In genomic region chr16:75794426-75794825, GRCh38 we compare ENCODE assay signal across 1 cellular context.
TF ChIP-seq lines count a peak whose summit lies in the region.

No MANE protein-coding gene starts in this region.

TF ChIP-seq in HepG2, 621 proteins besides CTCF, POLR2A, EP300 and RAD21 (continued from another document):
- TF ChIP-seq, protein P1, sequence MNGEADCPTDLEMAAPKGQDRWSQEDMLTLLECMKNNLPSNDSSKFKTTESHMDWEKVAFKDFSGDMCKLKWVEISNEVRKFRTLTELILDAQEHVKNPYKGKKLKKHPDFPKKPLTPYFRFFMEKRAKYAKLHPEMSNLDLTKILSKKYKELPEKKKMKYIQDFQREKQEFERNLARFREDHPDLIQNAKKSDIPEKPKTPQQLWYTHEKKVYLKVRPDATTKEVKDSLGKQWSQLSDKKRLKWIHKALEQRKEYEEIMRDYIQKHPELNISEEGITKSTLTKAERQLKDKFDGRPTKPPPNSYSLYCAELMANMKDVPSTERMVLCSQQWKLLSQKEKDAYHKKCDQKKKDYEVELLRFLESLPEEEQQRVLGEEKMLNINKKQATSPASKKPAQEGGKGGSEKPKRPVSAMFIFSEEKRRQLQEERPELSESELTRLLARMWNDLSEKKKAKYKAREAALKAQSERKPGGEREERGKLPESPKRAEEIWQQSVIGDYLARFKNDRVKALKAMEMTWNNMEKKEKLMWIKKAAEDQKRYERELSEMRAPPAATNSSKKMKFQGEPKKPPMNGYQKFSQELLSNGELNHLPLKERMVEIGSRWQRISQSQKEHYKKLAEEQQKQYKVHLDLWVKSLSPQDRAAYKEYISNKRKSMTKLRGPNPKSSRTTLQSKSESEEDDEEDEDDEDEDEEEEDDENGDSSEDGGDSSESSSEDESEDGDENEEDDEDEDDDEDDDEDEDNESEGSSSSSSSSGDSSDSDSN (CRISPR knock-in tag; IDR thresholded peaks at IDR 0.05): no peak
- TF ChIP-seq ZNF530 (CRISPR knock-in tag; IDR thresholded peaks at IDR 0.05; ENCODE audit: low read depth): no peak
- TF ChIP-seq AGO2 (optimal IDR thresholded peaks at IDR 0.05; ENCODE audit: low read depth, low read length): no peak
- TF ChIP-seq ZNF552 (CRISPR knock-in tag; IDR thresholded peaks at IDR 0.05; ENCODE audit: borderline replicate concordance): no peak
- TF ChIP-seq ZNF746 (CRISPR knock-in tag; IDR thresholded peaks at IDR 0.05): no peak
- TF ChIP-seq ZNF567 (CRISPR knock-in tag; IDR thresholded peaks at IDR 0.05; ENCODE audit: borderline replicate concordance): no peak
- TF ChIP-seq MAF1 (CRISPR knock-in tag; IDR thresholded peaks at IDR 0.05; ENCODE audit: borderline replicate concordance): no peak
- TF ChIP-seq ZBTB46 (CRISPR knock-in tag; IDR thresholded peaks at IDR 0.05; ENCODE audit: borderline replicate concordance): no peak
- TF ChIP-seq, protein P2, sequence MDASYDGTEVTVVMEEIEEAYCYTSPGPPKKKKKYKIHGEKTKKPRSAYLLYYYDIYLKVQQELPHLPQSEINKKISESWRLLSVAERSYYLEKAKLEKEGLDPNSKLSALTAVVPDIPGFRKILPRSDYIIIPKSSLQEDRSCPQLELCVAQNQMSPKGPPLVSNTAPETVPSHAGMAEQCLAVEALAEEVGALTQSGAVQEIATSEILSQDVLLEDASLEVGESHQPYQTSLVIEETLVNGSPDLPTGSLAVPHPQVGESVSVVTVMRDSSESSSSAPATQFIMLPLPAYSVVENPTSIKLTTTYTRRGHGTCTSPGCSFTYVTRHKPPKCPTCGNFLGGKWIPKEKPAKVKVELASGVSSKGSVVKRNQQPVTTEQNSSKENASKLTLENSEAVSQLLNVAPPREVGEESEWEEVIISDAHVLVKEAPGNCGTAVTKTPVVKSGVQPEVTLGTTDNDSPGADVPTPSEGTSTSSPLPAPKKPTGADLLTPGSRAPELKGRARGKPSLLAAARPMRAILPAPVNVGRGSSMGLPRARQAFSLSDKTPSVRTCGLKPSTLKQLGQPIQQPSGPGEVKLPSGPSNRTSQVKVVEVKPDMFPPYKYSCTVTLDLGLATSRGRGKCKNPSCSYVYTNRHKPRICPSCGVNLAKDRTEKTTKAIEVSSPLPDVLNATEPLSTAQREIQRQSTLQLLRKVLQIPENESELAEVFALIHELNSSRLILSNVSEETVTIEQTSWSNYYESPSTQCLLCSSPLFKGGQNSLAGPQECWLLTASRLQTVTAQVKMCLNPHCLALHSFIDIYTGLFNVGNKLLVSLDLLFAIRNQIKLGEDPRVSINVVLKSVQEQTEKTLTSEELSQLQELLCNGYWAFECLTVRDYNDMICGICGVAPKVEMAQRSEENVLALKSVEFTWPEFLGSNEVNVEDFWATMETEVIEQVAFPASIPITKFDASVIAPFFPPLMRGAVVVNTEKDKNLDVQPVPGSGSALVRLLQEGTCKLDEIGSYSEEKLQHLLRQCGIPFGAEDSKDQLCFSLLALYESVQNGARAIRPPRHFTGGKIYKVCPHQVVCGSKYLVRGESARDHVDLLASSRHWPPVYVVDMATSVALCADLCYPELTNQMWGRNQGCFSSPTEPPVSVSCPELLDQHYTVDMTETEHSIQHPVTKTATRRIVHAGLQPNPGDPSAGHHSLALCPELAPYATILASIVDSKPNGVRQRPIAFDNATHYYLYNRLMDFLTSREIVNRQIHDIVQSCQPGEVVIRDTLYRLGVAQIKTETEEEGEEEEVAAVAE (CRISPR knock-in tag; IDR thresholded peaks at IDR 0.05; ENCODE audit: borderline replicate concordance): no peak
- TF ChIP-seq ZNF556 (CRISPR knock-in tag; IDR thresholded peaks at IDR 0.05; ENCODE audit: borderline replicate concordance): no peak
- TF ChIP-seq HNF1A (IDR thresholded peaks at IDR 0.05; ENCODE audit: low read depth): no peak
- TF ChIP-seq HNF1A (CRISPR knock-in tag; IDR thresholded peaks at IDR 0.05; ENCODE audit: borderline replicate concordance): no peak
- TF ChIP-seq KLF12 (CRISPR knock-in tag; IDR thresholded peaks at IDR 0.05; ENCODE audit: borderline replicate concordance): no peak
